Comparison of ENCODE assay signal across 12 cellular contexts in genomic region chr1:16226495-16227179, GRCh38. TPM values are rescaled to one million over a fixed set of nuclear protein-coding genes. Genes with fewer than 3 reads are reported as not detected.
DNase-seq lines count a peak whose midpoint lies in the region; ATAC-seq and TF ChIP-seq lines count a peak whose summit lies in the region.
"Had no signal": no experiment of that assay in that cellular context is flagged by ENCODE, and none has a peak within 500 bp of the region (broad histone marks: within the 10 kb centered on the region; RNA-seq: fewer than 3 reads in every experiment).

No MANE protein-coding gene starts in this region.

- H3K27ac ChIP-seq in lower lobe of right lung, result peak overlapping the region; percentile 58
- H3K27ac ChIP-seq: epithelial cell of prostate had no signal

- H3K27me3 ChIP-seq in lower lobe of right lung (ENCODE audit: low read depth) (peaks cover 31% of the 10 kb centered on the region), MG63 (no peaks in the 10 kb centered on the region)

- peak overlapping the region; percentile 5 to 62 for H3K4me3 Mint-ChIP-seq in stimulated activated naive B cell treated with anti-CD40 and anti-IgM and Interleukin-4, amounts not matched to agents 10 μg/mL and 1 μg/mL and 100 μg/mL, for 72 hours

- ATAC-seq in esophagus mucosa, result peak; percentile 33
- ATAC-seq in lower lobe of right lung, result peak; percentile 96 to 97
- no peak for ATAC-seq in stimulated activated naive B cell treated with anti-CD40 and anti-IgM and Interleukin-4, amounts not matched to agents 10 μg/mL and 1 μg/mL and 100 μg/mL, for 72 hours (replicated peaks)
- ATAC-seq in HG03378 (IDR thresholded peaks at IDR 0.05; ENCODE audit: unreplicated experiment), result no peak

- peaks cover 4 to 14% of the 10 kb centered on the region in 2 donors for H3K36me3 Mint-ChIP-seq in stimulated activated naive B cell treated with anti-CD40 and anti-IgM and Interleukin-4, amounts not matched to agents 10 μg/mL and 1 μg/mL and 100 μg/mL, for 72 hours

- H3K36me3 ChIP-seq in lower lobe of right lung, result no peaks in the 10 kb centered on the region
- no peaks in the 10 kb centered on the region for H3K36me3 ChIP-seq in MG63

- H3K4me1 Mint-ChIP-seq in stimulated activated naive B cell treated with anti-CD40 and anti-IgM and Interleukin-4, amounts not matched to agents 10 μg/mL and 1 μg/mL and 100 μg/mL, for 72 hours, result peaks cover 9 to 21% of the 10 kb centered on the region in 2 donors

- peak; percentile 96 for DNase-seq in NCI-H510A treated with DMSO at 0.1 percent for 48 hours (lab: John Stamatoyannopoulos, UW)
- DNase-seq in lower lobe of right lung, result peak; percentile 89
- DNase-seq in stimulated activated naive B cell treated with anti-CD40 and anti-IgM and Interleukin-4, amounts not matched to agents 10 μg/mL and 1 μg/mL and 100 μg/mL, for 72 hours, result no peak
- DNase-seq in hippocampal formation (lab: John Stamatoyannopoulos, UW), result no peak
- no peak for DNase-seq in ACHN
- no peak for DNase-seq in MG63
- DNase-seq: activated T-cell treated with anti-CD3 and anti-CD28 coated beads, Interleukin-2, amount 50 U/mL, for 48 hours; NCI-H2081; T-helper 1 cell had no signal

- H3K9me3 Mint-ChIP-seq in stimulated activated naive B cell treated with anti-CD40 and anti-IgM and Interleukin-4, amounts not matched to agents 10 μg/mL and 1 μg/mL and 100 μg/mL, for 72 hours, result no peaks in the 10 kb centered on the region

- peaks cover 35 to 52% of the 10 kb centered on the region in 2 donors for H3K27me3 Mint-ChIP-seq in stimulated activated naive B cell treated with anti-CD40 and anti-IgM and Interleukin-4, amounts not matched to agents 10 μg/mL and 1 μg/mL and 100 μg/mL, for 72 hours

- intact Hi-C loops in lower lobe of right lung (cut with DNase I), result no loop called here

- H3K4me1 ChIP-seq in lower lobe of right lung, result peaks cover 15% of the 10 kb centered on the region

- H3K9me3 ChIP-seq in lower lobe of right lung (no peaks in the 10 kb centered on the region), MG63 (no peaks in the 10 kb centered on the region)

- TF ChIP-seq CTCF in lower lobe of right lung (IDR thresholded peaks at IDR 0.05), result no peak

- in situ Hi-C loops in ACHN (cut with HindIII; ENCODE audit: low pct_ligation_motif_present, low pct_unique_long_range_greater_than_20kb, low sequenced_read_pairs), result no loop called here

- no peak overlapping the region for H3K27ac Mint-ChIP-seq in stimulated activated naive B cell treated with anti-CD40 and anti-IgM and Interleukin-4, amounts not matched to agents 10 μg/mL and 1 μg/mL and 100 μg/mL, for 72 hours

- H3K4me3 ChIP-seq in lower lobe of right lung (peak overlapping the region; percentile 48), MG63 (no peak overlapping the region)

RNA-seq across cellular contexts. Expression of gene CPLANE2, which starts 10.3 kb away (rescaled TPM):
- total RNA-seq in esophagus mucosa (11.4 TPM), lower lobe of right lung (9.1 TPM)
- total RNA-seq in MG63 (2014; rRNA removed; shearing (Covaris generic); ENCODE audit: low replicate concordance), result 2.7 and 5.1 TPM in 2 replicates

RNA-seq across cellular contexts. Expression of gene ARHGEF19, which starts 14.2 kb away (rescaled TPM):
- total RNA-seq in esophagus mucosa (21.9 TPM), lower lobe of right lung (15.6 TPM)
- 20.4 and 36.3 TPM in 2 replicates for total RNA-seq in MG63 (2014; rRNA removed; shearing (Covaris generic); ENCODE audit: low replicate concordance)

Comparison
In these comparisons a context has a peak if more than half of its experiments do, and no peak if none do; other contexts are left out.
1. DNase-seq: peak in NCI-H510A treated with DMSO at 0.1 percent for 48 hours (single experiment) and lower lobe of right lung (single experiment); none in stimulated activated naive B cell treated with anti-CD40 and anti-IgM and Interleukin-4, amounts not matched to agents 10 μg/mL and 1 μg/mL and 100 μg/mL, for 72 hours (single experiment), hippocampal formation (0 of 2), ACHN (single experiment) and MG63 (single experiment).
2. ATAC-seq: peak in esophagus mucosa (single experiment) and lower lobe of right lung (2 of 2); none in stimulated activated naive B cell treated with anti-CD40 and anti-IgM and Interleukin-4, amounts not matched to agents 10 μg/mL and 1 μg/mL and 100 μg/mL, for 72 hours (0 of 2) and HG03378 (single experiment).